In the genomic region with DNA sequence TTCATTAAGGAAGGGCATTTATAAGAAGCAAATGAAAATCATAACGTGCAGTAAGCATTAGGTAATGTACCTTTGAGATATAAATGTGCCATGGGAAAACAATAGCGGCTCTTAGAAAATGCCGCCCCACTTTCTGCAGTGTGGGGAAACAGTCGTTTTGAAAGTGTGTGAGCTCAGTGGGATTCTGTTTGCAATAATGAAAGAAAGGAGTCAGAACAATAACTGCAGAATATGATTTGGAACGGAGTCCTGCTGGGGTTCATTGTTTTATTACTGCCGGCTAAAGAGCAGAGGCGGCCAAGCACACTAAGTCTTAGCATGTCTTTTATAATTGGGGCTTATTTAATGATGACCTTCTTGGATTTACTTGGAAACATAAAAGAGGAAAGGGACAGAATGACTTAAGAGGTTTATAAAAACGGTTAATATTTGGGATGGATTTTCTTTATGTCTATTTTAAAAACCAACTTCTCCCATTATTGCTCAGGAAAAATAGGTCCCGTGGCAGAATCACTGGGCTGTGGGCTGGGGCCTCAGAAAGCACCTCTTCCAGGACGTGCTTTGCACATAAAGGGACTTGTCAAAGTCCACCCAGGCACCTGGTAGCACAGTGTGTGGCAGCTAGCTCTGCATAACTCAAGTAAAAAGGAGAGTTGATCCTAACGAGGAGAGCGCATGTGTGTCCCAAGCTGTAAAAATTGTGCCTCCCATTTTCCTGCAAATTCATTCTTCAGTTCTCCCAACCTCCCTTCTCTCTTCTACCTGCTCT, we compare ENCODE assay signal across 17 cellular contexts. TPM values are rescaled to one million over a fixed set of nuclear protein-coding genes. Genes with fewer than 3 reads are reported as not detected.
"Had no signal": no experiment of that assay in that cellular context is flagged by ENCODE, and none has a peak within 500 bp of the region (broad histone marks: within the 10 kb centered on the region; RNA-seq: fewer than 3 reads in every experiment).

No MANE protein-coding gene starts in this region.

- H3K4me1 ChIP-seq: gastrocnemius medialis, tibial artery, vagina had no signal

- H3K9me3 ChIP-seq: gastrocnemius medialis, heart left ventricle, pancreas, tibial artery, vagina had no signal

- H3K36me3 ChIP-seq: gastrocnemius medialis, heart left ventricle, pancreas, tibial artery, vagina had no signal

- H3K27ac ChIP-seq: gastrocnemius medialis, heart left ventricle, pancreas, tibial artery, vagina had no signal

- DNase-seq: activated CD4-positive, alpha-beta T cell treated with anti-CD3 and anti-CD28 coated beads, Interleukin-2, amount 50 U/mL, for 1 hour; activated CD8-positive, alpha-beta memory T cell treated with anti-CD3 and anti-CD28 coated beads for 24 hours; activated naive CD4-positive, alpha-beta T cell treated with Interleukin-2 at 50 U/mL for 16 hours; anterior cingulate cortex; erythroblast; gastrocnemius medialis; midbrain; pancreas; stimulated activated CD4-positive, alpha-beta T cell treated with anti-CD3 and anti-CD28 coated beads, Interleukin-4, amount 100 ng/mL, for 1 hour; stimulated activated naive CD4-positive, alpha-beta T cell; tibial artery had no signal

- H3K9me3 Mint-ChIP-seq: neural crest cell had no signal

- H3K4me3 Mint-ChIP-seq: neural crest cell had no signal

- ATAC-seq: activated CD4-positive, CD25-positive, alpha-beta regulatory T cell treated with anti-CD3 and anti-CD28 coated beads, Interleukin-2, amount 50 U/mL, for 24 hours; gastrocnemius medialis; pancreas had no signal

- H3K27me3 ChIP-seq: gastrocnemius medialis, heart left ventricle, pancreas, vagina had no signal

- H3K4me3 ChIP-seq: gastrocnemius medialis, heart left ventricle, lung, pancreas, tibial artery, vagina had no signal

RNA-seq across cellular contexts. Expression of gene SLC22A16, which starts 44.0 kb away (rescaled TPM):
- total RNA-seq: dermis microvascular lymphatic vessel endothelial cell, gastrocnemius medialis, neural crest cell, vagina had no signal
